Comparison of ENCODE assay signal across 12 cellular contexts in genomic region chr19:39319098-39319891, GRCh38. TPM values are rescaled to one million over a fixed set of nuclear protein-coding genes. Genes with fewer than 3 reads are reported as not detected.
DNase-seq lines count a peak whose midpoint lies in the region; ATAC-seq, FAIRE-seq and TF ChIP-seq lines count a peak whose summit lies in the region.
"Had no signal": no experiment of that assay in that cellular context is flagged by ENCODE, and none has a peak within 500 bp of the region (broad histone marks: within the 10 kb centered on the region; RNA-seq: fewer than 3 reads in every experiment).

No MANE protein-coding gene starts in this region.

- no peak for TF ChIP-seq CTCF in DND-41 (IDR thresholded peaks at IDR 0.05; ENCODE audit: borderline replicate concordance, extremely low read depth, low read length, poor library complexity, severe bottlenecking)
- TF ChIP-seq CTCF in LNCaP clone FGC (IDR thresholded peaks at IDR 0.05; ENCODE audit: control insufficient read depth, extremely low read depth, insufficient read depth): no peak
- no peak for TF ChIP-seq CTCF in bronchial epithelial cell (IDR thresholded peaks at IDR 0.05; ENCODE audit: insufficient read depth, low read length, severe bottlenecking)
- no peak for TF ChIP-seq CTCF in osteocyte (IDR thresholded peaks at IDR 0.05)

- H3K4me2 ChIP-seq in DND-41 (ENCODE audit: insufficient read depth, low read length): peak overlapping the region; percentile 98

- H3K4me1 Mint-ChIP-seq in osteocyte (ENCODE audit: unreplicated experiment): peaks cover 11% of the 10 kb centered on the region

- peak overlapping the region; percentile 85; the same call in 1 of the 2 replicates for H3K9ac ChIP-seq in DND-41 (ENCODE audit: low read depth, low read length)

- H3K27ac Mint-ChIP-seq in osteocyte (ENCODE audit: unreplicated experiment): no peak overlapping the region

- H3K4me1 ChIP-seq in DND-41 (ENCODE audit: insufficient read depth, low read length): peaks cover 24% of the 10 kb centered on the region
- H3K4me1 ChIP-seq: pancreas had no signal

- H3K27me3 ChIP-seq in DND-41 (ENCODE audit: insufficient read depth, low read length, poor library complexity) (no peaks in the 10 kb centered on the region), bronchial epithelial cell (ENCODE audit: control insufficient read depth, insufficient read depth, low read length) (peaks cover 3% of the 10 kb centered on the region)
- H3K27me3 ChIP-seq: pancreas had no signal

- no peaks in the 10 kb centered on the region for H3K36me3 Mint-ChIP-seq in osteocyte (ENCODE audit: unreplicated experiment)

- H3K27ac ChIP-seq in DND-41 (ENCODE audit: low read length): no peak overlapping the region; the same call in 1 of the 2 replicates
- H3K27ac ChIP-seq: pancreas had no signal

- H3K4me3 Mint-ChIP-seq in osteocyte (ENCODE audit: unreplicated experiment): peak overlapping the region; percentile 56

- FAIRE-seq in bronchial epithelial cell (lab: Jason Lieb, UNC): peak; percentile 94
- FAIRE-seq: pancreas had no signal

- no peaks in the 10 kb centered on the region for H3K9me3 Mint-ChIP-seq in osteocyte (ENCODE audit: unreplicated experiment)

- ATAC-seq in DND-41 (ENCODE audit: insufficient read depth, low read depth) (no peak), HG02642 (IDR thresholded peaks at IDR 0.05; ENCODE audit: poor library complexity, unreplicated experiment) (no peak)

- H3K79me2 ChIP-seq in DND-41 (ENCODE audit: insufficient read depth, low read length): peaks cover 12% of the 10 kb centered on the region; the same call in 1 of the 2 replicates

- peaks cover 41% of the 10 kb centered on the region for H3K27me3 Mint-ChIP-seq in osteocyte (ENCODE audit: unreplicated experiment)

- H3K4me3 ChIP-seq in DND-41 (ENCODE audit: low read depth in 1 of 2, low read length in 2 of 2) (peak overlapping the region in 1 of 2 experiments; percentile 98; a peak in 3 of 4 replicates), LNCaP clone FGC (ENCODE audit: low read depth, low read length) (peak overlapping the region; percentile 75), bronchial epithelial cell (ENCODE audit: low read depth, low read length) (no peak overlapping the region)

- no peaks in the 10 kb centered on the region for H3K9me3 ChIP-seq in DND-41 (ENCODE audit: insufficient read depth, low read length, severe bottlenecking)
- H3K9me3 ChIP-seq: pancreas had no signal

- H3K36me3 ChIP-seq in DND-41 (ENCODE audit: insufficient read depth, low read length): peaks cover 19% of the 10 kb centered on the region
- no peaks in the 10 kb centered on the region for H3K36me3 ChIP-seq in bronchial epithelial cell (ENCODE audit: control insufficient read depth, insufficient read depth, low read length)

- DNase-seq in DND-41: no peak
- DNase-seq in LNCaP clone FGC (ENCODE audit: low read depth): no peak
- DNase-seq in bronchial epithelial cell (ENCODE audit: low read depth): no peak
- DNase-seq in osteocyte (ENCODE audit: extremely low spot score, unreplicated experiment): no peak
- no peak for DNase-seq in NCI-H345 treated with DMSO at 0.1 percent for 48 hours (lab: John Stamatoyannopoulos, UW; ENCODE audit: unreplicated experiment)
- DNase-seq in HuH-7.5 (ENCODE audit: low spot score): no peak
- DNase-seq: NCI-H1417 treated with DMSO at 0.1 percent for 48 hours had no signal

- H2AFZ ChIP-seq in DND-41 (ENCODE audit: low read depth, low read length): no peak overlapping the region

- no peaks in the 10 kb centered on the region; the same call in 1 of the 2 replicates for H4K20me1 ChIP-seq in DND-41 (ENCODE audit: insufficient read depth, low read length)

RNA-seq across cellular contexts. Expression of gene LRFN1, which starts 1.4 kb away (rescaled TPM):
- total RNA-seq in bronchial epithelial cell (under 0.01 TPM in 2 replicates), osteocyte (0.31 and 0.35 TPM in 2 replicates)

RNA-seq across cellular contexts. Expression of gene GMFG, which starts 16.5 kb away (rescaled TPM):
- total RNA-seq in bronchial epithelial cell: not detected in 2 replicates
- not detected in 2 replicates for total RNA-seq in osteocyte

RNA-seq across cellular contexts. Expression of gene SAMD4B, which starts 22.9 kb away (rescaled TPM):
- 19.2 and 38.7 TPM in 2 replicates for total RNA-seq in bronchial epithelial cell
- 100 and 101 TPM in 2 replicates for total RNA-seq in osteocyte

RNA-seq across cellular contexts. Expression of gene IFNL1, which starts 23.1 kb away (rescaled TPM):
- total RNA-seq in bronchial epithelial cell (not detected in 2 replicates), osteocyte (not detected in 2 replicates)
- total RNA-seq: activated CD8-positive, alpha-beta memory T cell treated with anti-CD3 and anti-CD28 coated beads for 36 hours; dermis microvascular lymphatic vessel endothelial cell; pancreas; RPMI7951 had no signal

RNA-seq across cellular contexts. Expression of gene IFNL2, which starts 51.1 kb away (rescaled TPM):
- total RNA-seq in bronchial epithelial cell (not detected in 2 replicates), osteocyte (not detected in 2 replicates)
- total RNA-seq: activated CD8-positive, alpha-beta memory T cell treated with anti-CD3 and anti-CD28 coated beads for 36 hours; dermis microvascular lymphatic vessel endothelial cell; pancreas; RPMI7951 had no signal
